Comparison of ENCODE assay signal across 1 cellular context in the genomic region with DNA sequence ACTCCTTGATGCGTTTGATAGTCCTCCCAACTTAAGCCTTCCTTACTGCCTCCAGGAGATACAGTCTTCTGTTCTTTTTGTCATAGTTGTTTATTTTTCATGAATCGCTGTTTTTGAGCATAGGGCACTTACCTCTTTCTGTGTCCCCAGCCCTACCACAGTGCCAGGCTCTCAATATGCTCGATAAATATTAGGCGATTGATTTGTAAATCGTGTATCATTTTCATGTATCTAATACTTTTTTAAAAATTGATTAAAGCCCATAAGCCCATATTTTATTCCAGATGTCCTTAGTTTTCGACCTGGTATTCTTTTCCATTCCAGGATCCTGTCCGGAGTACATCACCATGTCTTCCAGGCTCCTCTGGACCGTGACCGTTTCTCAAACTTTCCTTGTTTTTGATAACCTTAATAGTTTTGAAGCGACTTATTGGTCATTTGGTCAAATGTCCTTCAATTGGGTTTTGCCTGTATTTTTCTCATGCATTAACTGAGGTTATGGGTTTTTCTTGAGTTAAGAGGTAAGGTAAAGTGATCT.
TF ChIP-seq lines count a peak whose summit lies in the region.

No MANE protein-coding gene starts in this region.

TF ChIP-seq in K562, 482 proteins besides CTCF, POLR2A, EP300 and RAD21 (continued from another document and continues in another):
- TF ChIP-seq, protein P1, sequence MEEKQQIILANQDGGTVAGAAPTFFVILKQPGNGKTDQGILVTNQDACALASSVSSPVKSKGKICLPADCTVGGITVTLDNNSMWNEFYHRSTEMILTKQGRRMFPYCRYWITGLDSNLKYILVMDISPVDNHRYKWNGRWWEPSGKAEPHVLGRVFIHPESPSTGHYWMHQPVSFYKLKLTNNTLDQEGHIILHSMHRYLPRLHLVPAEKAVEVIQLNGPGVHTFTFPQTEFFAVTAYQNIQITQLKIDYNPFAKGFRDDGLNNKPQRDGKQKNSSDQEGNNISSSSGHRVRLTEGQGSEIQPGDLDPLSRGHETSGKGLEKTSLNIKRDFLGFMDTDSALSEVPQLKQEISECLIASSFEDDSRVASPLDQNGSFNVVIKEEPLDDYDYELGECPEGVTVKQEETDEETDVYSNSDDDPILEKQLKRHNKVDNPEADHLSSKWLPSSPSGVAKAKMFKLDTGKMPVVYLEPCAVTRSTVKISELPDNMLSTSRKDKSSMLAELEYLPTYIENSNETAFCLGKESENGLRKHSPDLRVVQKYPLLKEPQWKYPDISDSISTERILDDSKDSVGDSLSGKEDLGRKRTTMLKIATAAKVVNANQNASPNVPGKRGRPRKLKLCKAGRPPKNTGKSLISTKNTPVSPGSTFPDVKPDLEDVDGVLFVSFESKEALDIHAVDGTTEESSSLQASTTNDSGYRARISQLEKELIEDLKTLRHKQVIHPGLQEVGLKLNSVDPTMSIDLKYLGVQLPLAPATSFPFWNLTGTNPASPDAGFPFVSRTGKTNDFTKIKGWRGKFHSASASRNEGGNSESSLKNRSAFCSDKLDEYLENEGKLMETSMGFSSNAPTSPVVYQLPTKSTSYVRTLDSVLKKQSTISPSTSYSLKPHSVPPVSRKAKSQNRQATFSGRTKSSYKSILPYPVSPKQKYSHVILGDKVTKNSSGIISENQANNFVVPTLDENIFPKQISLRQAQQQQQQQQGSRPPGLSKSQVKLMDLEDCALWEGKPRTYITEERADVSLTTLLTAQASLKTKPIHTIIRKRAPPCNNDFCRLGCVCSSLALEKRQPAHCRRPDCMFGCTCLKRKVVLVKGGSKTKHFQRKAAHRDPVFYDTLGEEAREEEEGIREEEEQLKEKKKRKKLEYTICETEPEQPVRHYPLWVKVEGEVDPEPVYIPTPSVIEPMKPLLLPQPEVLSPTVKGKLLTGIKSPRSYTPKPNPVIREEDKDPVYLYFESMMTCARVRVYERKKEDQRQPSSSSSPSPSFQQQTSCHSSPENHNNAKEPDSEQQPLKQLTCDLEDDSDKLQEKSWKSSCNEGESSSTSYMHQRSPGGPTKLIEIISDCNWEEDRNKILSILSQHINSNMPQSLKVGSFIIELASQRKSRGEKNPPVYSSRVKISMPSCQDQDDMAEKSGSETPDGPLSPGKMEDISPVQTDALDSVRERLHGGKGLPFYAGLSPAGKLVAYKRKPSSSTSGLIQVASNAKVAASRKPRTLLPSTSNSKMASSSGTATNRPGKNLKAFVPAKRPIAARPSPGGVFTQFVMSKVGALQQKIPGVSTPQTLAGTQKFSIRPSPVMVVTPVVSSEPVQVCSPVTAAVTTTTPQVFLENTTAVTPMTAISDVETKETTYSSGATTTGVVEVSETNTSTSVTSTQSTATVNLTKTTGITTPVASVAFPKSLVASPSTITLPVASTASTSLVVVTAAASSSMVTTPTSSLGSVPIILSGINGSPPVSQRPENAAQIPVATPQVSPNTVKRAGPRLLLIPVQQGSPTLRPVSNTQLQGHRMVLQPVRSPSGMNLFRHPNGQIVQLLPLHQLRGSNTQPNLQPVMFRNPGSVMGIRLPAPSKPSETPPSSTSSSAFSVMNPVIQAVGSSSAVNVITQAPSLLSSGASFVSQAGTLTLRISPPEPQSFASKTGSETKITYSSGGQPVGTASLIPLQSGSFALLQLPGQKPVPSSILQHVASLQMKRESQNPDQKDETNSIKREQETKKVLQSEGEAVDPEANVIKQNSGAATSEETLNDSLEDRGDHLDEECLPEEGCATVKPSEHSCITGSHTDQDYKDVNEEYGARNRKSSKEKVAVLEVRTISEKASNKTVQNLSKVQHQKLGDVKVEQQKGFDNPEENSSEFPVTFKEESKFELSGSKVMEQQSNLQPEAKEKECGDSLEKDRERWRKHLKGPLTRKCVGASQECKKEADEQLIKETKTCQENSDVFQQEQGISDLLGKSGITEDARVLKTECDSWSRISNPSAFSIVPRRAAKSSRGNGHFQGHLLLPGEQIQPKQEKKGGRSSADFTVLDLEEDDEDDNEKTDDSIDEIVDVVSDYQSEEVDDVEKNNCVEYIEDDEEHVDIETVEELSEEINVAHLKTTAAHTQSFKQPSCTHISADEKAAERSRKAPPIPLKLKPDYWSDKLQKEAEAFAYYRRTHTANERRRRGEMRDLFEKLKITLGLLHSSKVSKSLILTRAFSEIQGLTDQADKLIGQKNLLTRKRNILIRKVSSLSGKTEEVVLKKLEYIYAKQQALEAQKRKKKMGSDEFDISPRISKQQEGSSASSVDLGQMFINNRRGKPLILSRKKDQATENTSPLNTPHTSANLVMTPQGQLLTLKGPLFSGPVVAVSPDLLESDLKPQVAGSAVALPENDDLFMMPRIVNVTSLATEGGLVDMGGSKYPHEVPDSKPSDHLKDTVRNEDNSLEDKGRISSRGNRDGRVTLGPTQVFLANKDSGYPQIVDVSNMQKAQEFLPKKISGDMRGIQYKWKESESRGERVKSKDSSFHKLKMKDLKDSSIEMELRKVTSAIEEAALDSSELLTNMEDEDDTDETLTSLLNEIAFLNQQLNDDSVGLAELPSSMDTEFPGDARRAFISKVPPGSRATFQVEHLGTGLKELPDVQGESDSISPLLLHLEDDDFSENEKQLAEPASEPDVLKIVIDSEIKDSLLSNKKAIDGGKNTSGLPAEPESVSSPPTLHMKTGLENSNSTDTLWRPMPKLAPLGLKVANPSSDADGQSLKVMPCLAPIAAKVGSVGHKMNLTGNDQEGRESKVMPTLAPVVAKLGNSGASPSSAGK (IDR thresholded peaks at IDR 0.05), result peak; percentile 19; the same call in 1 of the 2 replicates
- TF ChIP-seq ZNF589 (CRISPR knock-in tag; IDR thresholded peaks at IDR 0.05; ENCODE audit: low read depth) (0 out of 2 replicates have a peak, but pooled peaks have one; percentile 9), RBM34 (IDR thresholded peaks at IDR 0.05; ENCODE audit: borderline replicate concordance, insufficient read depth, low read length) (no peak), MEF2D (tag; conservative IDR thresholded peaks at IDR 0.05; ENCODE audit: low read depth) (no peak), CTBP1 (IDR thresholded peaks at IDR 0.05; ENCODE audit: borderline replicate concordance) (0 out of 2 replicates have a peak, but pooled peaks have one; percentile 7), MTA3 (IDR thresholded peaks at IDR 0.05; ENCODE audit: borderline replicate concordance) (no peak), HDAC3 (IDR thresholded peaks at IDR 0.05; ENCODE audit: borderline replicate concordance, partially characterized antibody) (peak; percentile 25), KLF13 (tag; IDR thresholded peaks at IDR 0.05; ENCODE audit: borderline replicate concordance, low read depth) (no peak), NELFE (IDR thresholded peaks at IDR 0.05; ENCODE audit: insufficient read depth, insufficient read length) (no peak), PTTG1 (tag; IDR thresholded peaks at IDR 0.05; ENCODE audit: low read depth) (no peak), ZNF592 (IDR thresholded peaks at IDR 0.05) (0 out of 2 replicates have a peak, but pooled peaks have one; percentile 35), CREBBP (IDR thresholded peaks at IDR 0.05; ENCODE audit: low read depth, low read length) (no peak), FOSL1 (tag; conservative IDR thresholded peaks at IDR 0.05) (peak; percentile 22; the same call in 1 of the 2 replicates), DPF2 (IDR thresholded peaks at IDR 0.05) (peak; percentile 48; the same call in 1 of the 2 replicates), ZBTB43 (CRISPR knock-in tag; IDR thresholded peaks at IDR 0.05) (peak; percentile 29; the same call in 1 of the 2 replicates), ILK (tag; IDR thresholded peaks at IDR 0.05; ENCODE audit: borderline replicate concordance, low read depth) (no peak), FOXJ2 (tag; IDR thresholded peaks at IDR 0.05) (peak; percentile 43; the same call in 1 of the 2 replicates), THAP12 (CRISPR knock-in tag; IDR thresholded peaks at IDR 0.05) (no peak), PHB (CRISPR knock-in tag; IDR thresholded peaks at IDR 0.05) (no peak), PHB2 (IDR thresholded peaks at IDR 0.05; ENCODE audit: low read depth) (no peak), THRAP3 (IDR thresholded peaks at IDR 0.05; ENCODE audit: borderline replicate concordance) (0 out of 2 replicates have a peak, but pooled peaks have one; percentile 35), TFAM (CRISPR knock-in tag; conservative IDR thresholded peaks at IDR 0.05) (no peak)
- TF ChIP-seq, protein P2, sequence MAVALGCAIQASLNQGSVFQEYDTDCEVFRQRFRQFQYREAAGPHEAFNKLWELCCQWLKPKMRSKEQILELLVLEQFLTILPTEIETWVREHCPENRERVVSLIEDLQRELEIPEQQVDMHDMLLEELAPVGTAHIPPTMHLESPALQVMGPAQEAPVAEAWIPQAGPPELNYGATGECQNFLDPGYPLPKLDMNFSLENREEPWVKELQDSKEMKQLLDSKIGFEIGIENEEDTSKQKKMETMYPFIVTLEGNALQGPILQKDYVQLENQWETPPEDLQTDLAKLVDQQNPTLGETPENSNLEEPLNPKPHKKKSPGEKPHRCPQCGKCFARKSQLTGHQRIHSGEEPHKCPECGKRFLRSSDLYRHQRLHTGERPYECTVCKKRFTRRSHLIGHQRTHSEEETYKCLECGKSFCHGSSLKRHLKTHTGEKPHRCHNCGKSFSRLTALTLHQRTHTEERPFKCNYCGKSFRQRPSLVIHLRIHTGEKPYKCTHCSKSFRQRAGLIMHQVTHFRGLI (CRISPR knock-in tag; IDR thresholded peaks at IDR 0.05), result no peak
- TF ChIP-seq, protein P3, sequence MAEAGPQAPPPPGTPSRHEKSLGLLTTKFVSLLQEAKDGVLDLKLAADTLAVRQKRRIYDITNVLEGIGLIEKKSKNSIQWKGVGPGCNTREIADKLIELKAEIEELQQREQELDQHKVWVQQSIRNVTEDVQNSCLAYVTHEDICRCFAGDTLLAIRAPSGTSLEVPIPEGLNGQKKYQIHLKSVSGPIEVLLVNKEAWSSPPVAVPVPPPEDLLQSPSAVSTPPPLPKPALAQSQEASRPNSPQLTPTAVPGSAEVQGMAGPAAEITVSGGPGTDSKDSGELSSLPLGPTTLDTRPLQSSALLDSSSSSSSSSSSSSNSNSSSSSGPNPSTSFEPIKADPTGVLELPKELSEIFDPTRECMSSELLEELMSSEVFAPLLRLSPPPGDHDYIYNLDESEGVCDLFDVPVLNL (CRISPR knock-in tag; IDR thresholded peaks at IDR 0.05; ENCODE audit: low read depth), result no peak
- TF ChIP-seq, protein P4, sequence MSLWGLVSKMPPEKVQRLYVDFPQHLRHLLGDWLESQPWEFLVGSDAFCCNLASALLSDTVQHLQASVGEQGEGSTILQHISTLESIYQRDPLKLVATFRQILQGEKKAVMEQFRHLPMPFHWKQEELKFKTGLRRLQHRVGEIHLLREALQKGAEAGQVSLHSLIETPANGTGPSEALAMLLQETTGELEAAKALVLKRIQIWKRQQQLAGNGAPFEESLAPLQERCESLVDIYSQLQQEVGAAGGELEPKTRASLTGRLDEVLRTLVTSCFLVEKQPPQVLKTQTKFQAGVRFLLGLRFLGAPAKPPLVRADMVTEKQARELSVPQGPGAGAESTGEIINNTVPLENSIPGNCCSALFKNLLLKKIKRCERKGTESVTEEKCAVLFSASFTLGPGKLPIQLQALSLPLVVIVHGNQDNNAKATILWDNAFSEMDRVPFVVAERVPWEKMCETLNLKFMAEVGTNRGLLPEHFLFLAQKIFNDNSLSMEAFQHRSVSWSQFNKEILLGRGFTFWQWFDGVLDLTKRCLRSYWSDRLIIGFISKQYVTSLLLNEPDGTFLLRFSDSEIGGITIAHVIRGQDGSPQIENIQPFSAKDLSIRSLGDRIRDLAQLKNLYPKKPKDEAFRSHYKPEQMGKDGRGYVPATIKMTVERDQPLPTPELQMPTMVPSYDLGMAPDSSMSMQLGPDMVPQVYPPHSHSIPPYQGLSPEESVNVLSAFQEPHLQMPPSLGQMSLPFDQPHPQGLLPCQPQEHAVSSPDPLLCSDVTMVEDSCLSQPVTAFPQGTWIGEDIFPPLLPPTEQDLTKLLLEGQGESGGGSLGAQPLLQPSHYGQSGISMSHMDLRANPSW (CRISPR knock-in tag; IDR thresholded peaks at IDR 0.05), result peak; percentile 17; the same call in 1 of the 2 replicates
